Comparison of ENCODE assay signal across 8 cellular contexts in the genomic region with DNA sequence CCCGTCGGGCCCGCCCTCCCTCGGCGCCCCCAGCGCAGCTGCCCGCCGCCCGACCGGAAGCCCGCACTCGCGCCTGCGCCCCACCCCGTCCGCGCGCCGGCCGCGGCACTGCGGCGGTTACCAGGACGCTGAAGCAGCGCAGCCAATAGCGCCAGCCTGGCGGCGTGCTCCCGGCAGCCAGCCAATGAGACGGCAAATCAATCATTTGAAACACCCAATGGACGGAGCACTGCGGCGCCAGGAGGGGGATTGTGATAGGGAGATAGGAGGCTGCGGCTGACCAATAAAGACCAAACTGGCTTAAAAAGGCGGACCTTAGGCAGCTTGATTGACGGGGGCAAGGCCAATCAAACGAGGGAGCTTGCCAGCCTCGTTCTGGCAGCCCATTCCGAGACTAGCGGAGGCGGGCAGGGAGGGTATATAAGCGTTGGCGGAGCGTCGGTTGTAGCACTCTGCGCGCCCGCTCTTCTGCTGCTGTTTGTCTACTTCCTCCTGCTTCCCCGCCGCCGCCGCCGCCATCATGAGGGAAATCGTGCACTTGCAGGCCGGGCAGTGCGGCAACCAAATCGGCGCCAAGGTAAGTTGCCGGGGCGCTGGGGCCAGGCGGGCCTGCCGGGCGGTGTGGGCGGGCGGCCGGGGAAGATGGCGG. TPM values are rescaled to one million over a fixed set of nuclear protein-coding genes. Genes with fewer than 3 reads are reported as not detected.
DNase-seq lines count a peak whose midpoint lies in the region; ATAC-seq and TF ChIP-seq lines count a peak whose summit lies in the region.

A gene (plus strand): TSS at position 447 of the 649 bp plus-strand sequence. CDS start 74 bp downstream, at position 521.

- H3K36me3 ChIP-seq in spleen: peaks cover 0 to 24% (median 18%) of the 10 kb centered on the region in 6 donors

- peak within 1 kb of the TSS; percentile 75 to 94 (median 81) for H3K4me3 ChIP-seq in spleen

- peaks cover 25 to 80% (median 66%) of the 10 kb centered on the region in 6 donors for H3K4me1 ChIP-seq in spleen

- WGBS in spleen, 5 donors: 0 to 2% (median 1%) methylated on average over 42 to 67 of the region's 67 CpGs

- intact Hi-C loops in spleen (cut with DNase I; ENCODE audit: low total_unique reads): no loop called here

- DNase-seq in AG08396 (ENCODE audit: low spot score) (peak; percentile 100), NCI-H345 treated with DMSO at 0.1 percent for 48 hours (lab: John Stamatoyannopoulos, UW; ENCODE audit: unreplicated experiment) (peak; percentile 99), inferior parietal cortex (ENCODE audit: extremely low spot score) (peak; percentile 100), spleen (peak; percentile 99)
- DNase-seq in activated CD4-positive, CD25-positive, alpha-beta regulatory T cell (lab: John Stamatoyannopoulos, UW): peak; percentile 91 to 100 (median 96)
- DNase-seq in central memory CD4-positive, alpha-beta T cell: peak; percentile 99

- peak in 4 of 11 experiments; percentile 5 to 48 (median 30) for TF ChIP-seq CTCF in spleen (IDR thresholded peaks at IDR 0.05 in 8 of 11, conservative IDR thresholded peaks at IDR 0.05 in 3 of 11)

- ATAC-seq in GM19023 (IDR thresholded peaks at IDR 0.05; ENCODE audit: unreplicated experiment) (peak; percentile 65), HG03280 (IDR thresholded peaks at IDR 0.05; ENCODE audit: unreplicated experiment) (peak; percentile 78)

- H3K27ac ChIP-seq in spleen: peak within 1 kb of the TSS; percentile 92 to 99 (median 96)

- H3K9me3 ChIP-seq in spleen: no peaks in the 10 kb centered on the region

- peaks cover 0 to under 1% (median 0%) of the 10 kb centered on the region in 7 donors for H3K27me3 ChIP-seq in spleen (replicated peaks in 1 of 7)

- TF ChIP-seq POLR2A in spleen (IDR thresholded peaks at IDR 0.05): peak; percentile 100

RNA-seq across cellular contexts. Expression of the gene that starts here (rescaled TPM):
- total RNA-seq in spleen: 100 to 1,000 TPM in 4 of 7 donors, 10 to 100 TPM in 3; 55.1 to 137 (median 102) TPM
- polyA plus RNA-seq in spleen: 100 to 1,000 TPM in 2 of 3 donors, 10 to 100 TPM in 1; 59.6 to 112 (median 107) TPM

Comparison
In these comparisons a context has a peak if more than half of its experiments do, and no peak if none do; other contexts are left out.
1. Peak in every context shown above with its lines: DNase-seq, ATAC-seq, H3K4me3 ChIP-seq and H3K27ac ChIP-seq.